ENCODE assay signal across 14 cellular contexts in the genomic region with DNA sequence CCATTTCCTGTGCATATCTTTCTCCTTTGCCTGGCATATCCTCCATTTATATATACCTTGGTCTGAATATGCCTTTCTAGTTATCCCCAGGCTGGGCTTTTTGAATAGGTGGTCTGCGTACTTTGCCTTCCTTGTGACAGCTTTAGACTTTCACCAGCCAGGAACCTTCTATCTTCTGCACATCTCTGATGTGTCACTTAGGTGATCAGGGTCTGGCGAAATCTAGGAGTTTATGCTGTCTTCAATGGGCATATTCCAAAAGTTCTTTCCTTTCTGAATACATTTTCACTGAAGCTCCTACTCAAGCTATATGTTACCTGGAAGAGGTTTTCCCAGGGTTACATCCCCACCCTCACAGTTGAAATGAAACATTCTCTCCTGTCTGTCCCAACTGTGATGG. TPM values are rescaled to one million over a fixed set of nuclear protein-coding genes. Genes with fewer than 3 reads are reported as not detected.
DNase-seq lines count a peak whose midpoint lies in the region; ATAC-seq and TF ChIP-seq lines count a peak whose summit lies in the region.
"Had no signal": no experiment of that assay in that cellular context is flagged by ENCODE, and none has a peak within 500 bp of the region (broad histone marks: within the 10 kb centered on the region; RNA-seq: fewer than 3 reads in every experiment).

No MANE protein-coding gene starts in this region.

- H3K36me3 ChIP-seq in left ventricle myocardium inferior (no peaks in the 10 kb centered on the region), right atrium auricular region (no peaks in the 10 kb centered on the region), thymus (ENCODE audit: control insufficient read depth, insufficient read depth) (no peaks in the 10 kb centered on the region)

- H3K9me3 ChIP-seq in left ventricle myocardium inferior (replicated peaks) (no peaks in the 10 kb centered on the region), right atrium auricular region (no peaks in the 10 kb centered on the region), thymus (ENCODE audit: control insufficient read depth) (no peaks in the 10 kb centered on the region)
- H3K9me3 ChIP-seq: HAP-1 had no signal

- no peaks in the 10 kb centered on the region for H3K36me3 Mint-ChIP-seq in WTC11
- H3K36me3 Mint-ChIP-seq in nephron (ENCODE audit: low read depth) = peaks cover 12% of the 10 kb centered on the region

- H3K4me1 Mint-ChIP-seq in WTC11 = peaks cover 26% of the 10 kb centered on the region
- H3K4me1 Mint-ChIP-seq in nephron = peaks cover 11% of the 10 kb centered on the region

- H3K4me1 ChIP-seq in left ventricle myocardium inferior (peaks cover 80% of the 10 kb centered on the region), right atrium auricular region (peaks cover 0 to 28% of the 10 kb centered on the region in 2 donors), thymus (ENCODE audit: control insufficient read depth, insufficient read depth, low read length) (peaks cover 6% of the 10 kb centered on the region)

- 98% methylated on average over 2 of the region's 2 CpGs for WGBS in thymus

- H3K27me3 ChIP-seq in left ventricle myocardium inferior (ENCODE audit: low read depth) (no peaks in the 10 kb centered on the region), right atrium auricular region (no peaks in the 10 kb centered on the region), thymus (ENCODE audit: control insufficient read depth, insufficient read depth) (no peaks in the 10 kb centered on the region)

- DNase-seq in left ventricle myocardium inferior = no peak
- no peak for DNase-seq in right atrium auricular region (ENCODE audit: low spot score)
- DNase-seq in WTC11 (ENCODE audit: low spot score) = no peak
- no peak for DNase-seq in occipital lobe (lab: John Stamatoyannopoulos, UW)
- DNase-seq: GF-D8, NCI-H187 treated with DMSO at 0.1 percent for 48 hours, NCI-H345, NCI-H526 treated with DMSO at 0.1 percent for 48 hours, OCI-M1 had no signal

- POLR2A ChIA-PET in WTC11 (lab: Charles Lee) = interaction anchor here (0.6 kb wide), 1 partner anchor 166 kb away, joined by 4 read pairs; a partner anchor contains a TSS

- H3K27me3 Mint-ChIP-seq in WTC11 (ENCODE audit: low read depth) = peaks cover 39% of the 10 kb centered on the region
- peaks cover 45% of the 10 kb centered on the region for H3K27me3 Mint-ChIP-seq in nephron (ENCODE audit: low read depth)

- CTCF ChIA-PET in WTC11 (lab: Charles Lee) = interaction anchor here (1.4 kb wide), 1 partner anchor 133 kb away, joined by 3 read pairs; no protein-coding TSS in a partner anchor

- H3K4me3 Mint-ChIP-seq in WTC11 (peak overlapping the region; percentile 38; the same call in 1 of the 2 replicates), nephron (peak overlapping the region; percentile 89 to 94 (median 90))

- H3K27ac Mint-ChIP-seq in WTC11 = no peak overlapping the region
- peak overlapping the region in 1 of 3 experiments; percentile 95 for H3K27ac Mint-ChIP-seq in nephron

- TF ChIP-seq CTCF in left ventricle myocardium inferior (IDR thresholded peaks at IDR 0.05; ENCODE audit: borderline replicate concordance) = no peak
- TF ChIP-seq CTCF in right atrium auricular region (IDR thresholded peaks at IDR 0.05) = no peak
- no peak for TF ChIP-seq CTCF in WTC11 (IDR thresholded peaks at IDR 0.05)
- TF ChIP-seq CTCF in nephron (IDR thresholded peaks at IDR 0.05; ENCODE audit: unreplicated experiment in 3 of 3) = no peak

- H3K9me3 Mint-ChIP-seq in WTC11 (no peaks in the 10 kb centered on the region), nephron (no peaks in the 10 kb centered on the region)

- ATAC-seq in WTC11 = no peak
- ATAC-seq in GM19023 (IDR thresholded peaks at IDR 0.05; ENCODE audit: unreplicated experiment) = no peak
- no peak for ATAC-seq in HG03095 (IDR thresholded peaks at IDR 0.05; ENCODE audit: unreplicated experiment)

- peak overlapping the region; percentile 92 for H3K27ac ChIP-seq in left ventricle myocardium inferior (replicated peaks)
- no peak overlapping the region for H3K27ac ChIP-seq in right atrium auricular region
- H3K27ac ChIP-seq in thymus (ENCODE audit: low read depth) = no peak overlapping the region

- H3K4me3 ChIP-seq in left ventricle myocardium inferior (peak overlapping the region; percentile 85), right atrium auricular region (no peak overlapping the region), thymus (ENCODE audit: low read length) (peak overlapping the region; percentile 84)
- H3K4me3 ChIP-seq: HAP-1 had no signal

- intact Hi-C loops in left ventricle myocardium inferior (cut with micrococcal nuclease) = no loop called here

TF ChIP-seq in WTC11, 78 proteins besides CTCF, POLR2A, EP300 and RAD21 (continues in another document):
- TF ChIP-seq, protein P1, sequence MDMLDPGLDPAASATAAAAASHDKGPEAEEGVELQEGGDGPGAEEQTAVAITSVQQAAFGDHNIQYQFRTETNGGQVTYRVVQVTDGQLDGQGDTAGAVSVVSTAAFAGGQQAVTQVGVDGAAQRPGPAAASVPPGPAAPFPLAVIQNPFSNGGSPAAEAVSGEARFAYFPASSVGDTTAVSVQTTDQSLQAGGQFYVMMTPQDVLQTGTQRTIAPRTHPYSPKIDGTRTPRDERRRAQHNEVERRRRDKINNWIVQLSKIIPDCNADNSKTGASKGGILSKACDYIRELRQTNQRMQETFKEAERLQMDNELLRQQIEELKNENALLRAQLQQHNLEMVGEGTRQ (CRISPR knock-in tag; IDR thresholded peaks at IDR 0.05) = no peak
- TF ChIP-seq ZNF317 (CRISPR knock-in tag; IDR thresholded peaks at IDR 0.05; ENCODE audit: borderline replicate concordance, low read depth) = no peak
- TF ChIP-seq, protein P2, sequence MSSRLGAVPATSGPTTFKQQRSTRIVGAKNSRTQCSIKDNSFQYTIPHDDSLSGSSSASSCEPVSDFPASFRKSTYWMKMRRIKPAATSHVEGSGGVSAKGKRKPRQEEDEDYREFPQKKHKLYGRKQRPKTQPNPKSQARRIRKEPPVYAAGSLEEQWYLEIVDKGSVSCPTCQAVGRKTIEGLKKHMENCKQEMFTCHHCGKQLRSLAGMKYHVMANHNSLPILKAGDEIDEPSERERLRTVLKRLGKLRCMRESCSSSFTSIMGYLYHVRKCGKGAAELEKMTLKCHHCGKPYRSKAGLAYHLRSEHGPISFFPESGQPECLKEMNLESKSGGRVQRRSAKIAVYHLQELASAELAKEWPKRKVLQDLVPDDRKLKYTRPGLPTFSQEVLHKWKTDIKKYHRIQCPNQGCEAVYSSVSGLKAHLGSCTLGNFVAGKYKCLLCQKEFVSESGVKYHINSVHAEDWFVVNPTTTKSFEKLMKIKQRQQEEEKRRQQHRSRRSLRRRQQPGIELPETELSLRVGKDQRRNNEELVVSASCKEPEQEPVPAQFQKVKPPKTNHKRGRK (CRISPR knock-in tag; IDR thresholded peaks at IDR 0.05; ENCODE audit: borderline replicate concordance) = no peak
- no peak for TF ChIP-seq ZNF671 (CRISPR knock-in tag; IDR thresholded peaks at IDR 0.05)
- no peak for TF ChIP-seq NFATC4 (CRISPR knock-in tag; IDR thresholded peaks at IDR 0.05)
- TF ChIP-seq NR1H2 (CRISPR knock-in tag; IDR thresholded peaks at IDR 0.05) = no peak
- no peak for TF ChIP-seq NFYB (CRISPR knock-in tag; conservative IDR thresholded peaks at IDR 0.05; ENCODE audit: low read depth)
- TF ChIP-seq, protein P3, sequence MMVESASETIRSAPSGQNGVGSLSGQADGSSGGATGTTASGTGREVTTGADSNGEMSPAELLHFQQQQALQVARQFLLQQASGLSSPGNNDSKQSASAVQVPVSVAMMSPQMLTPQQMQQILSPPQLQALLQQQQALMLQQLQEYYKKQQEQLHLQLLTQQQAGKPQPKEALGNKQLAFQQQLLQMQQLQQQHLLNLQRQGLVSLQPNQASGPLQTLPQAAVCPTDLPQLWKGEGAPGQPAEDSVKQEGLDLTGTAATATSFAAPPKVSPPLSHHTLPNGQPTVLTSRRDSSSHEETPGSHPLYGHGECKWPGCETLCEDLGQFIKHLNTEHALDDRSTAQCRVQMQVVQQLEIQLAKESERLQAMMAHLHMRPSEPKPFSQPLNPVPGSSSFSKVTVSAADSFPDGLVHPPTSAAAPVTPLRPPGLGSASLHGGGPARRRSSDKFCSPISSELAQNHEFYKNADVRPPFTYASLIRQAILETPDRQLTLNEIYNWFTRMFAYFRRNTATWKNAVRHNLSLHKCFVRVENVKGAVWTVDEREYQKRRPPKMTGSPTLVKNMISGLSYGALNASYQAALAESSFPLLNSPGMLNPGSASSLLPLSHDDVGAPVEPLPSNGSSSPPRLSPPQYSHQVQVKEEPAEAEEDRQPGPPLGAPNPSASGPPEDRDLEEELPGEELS (CRISPR knock-in tag; IDR thresholded peaks at IDR 0.05) = no peak
- TF ChIP-seq, protein P4, sequence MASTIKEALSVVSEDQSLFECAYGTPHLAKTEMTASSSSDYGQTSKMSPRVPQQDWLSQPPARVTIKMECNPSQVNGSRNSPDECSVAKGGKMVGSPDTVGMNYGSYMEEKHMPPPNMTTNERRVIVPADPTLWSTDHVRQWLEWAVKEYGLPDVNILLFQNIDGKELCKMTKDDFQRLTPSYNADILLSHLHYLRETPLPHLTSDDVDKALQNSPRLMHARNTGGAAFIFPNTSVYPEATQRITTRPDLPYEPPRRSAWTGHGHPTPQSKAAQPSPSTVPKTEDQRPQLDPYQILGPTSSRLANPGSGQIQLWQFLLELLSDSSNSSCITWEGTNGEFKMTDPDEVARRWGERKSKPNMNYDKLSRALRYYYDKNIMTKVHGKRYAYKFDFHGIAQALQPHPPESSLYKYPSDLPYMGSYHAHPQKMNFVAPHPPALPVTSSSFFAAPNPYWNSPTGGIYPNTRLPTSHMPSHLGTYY (CRISPR knock-in tag; IDR thresholded peaks at IDR 0.05) = no peak
- no peak for TF ChIP-seq NFE2L1 (CRISPR knock-in tag; IDR thresholded peaks at IDR 0.05)
- TF ChIP-seq, protein P5, sequence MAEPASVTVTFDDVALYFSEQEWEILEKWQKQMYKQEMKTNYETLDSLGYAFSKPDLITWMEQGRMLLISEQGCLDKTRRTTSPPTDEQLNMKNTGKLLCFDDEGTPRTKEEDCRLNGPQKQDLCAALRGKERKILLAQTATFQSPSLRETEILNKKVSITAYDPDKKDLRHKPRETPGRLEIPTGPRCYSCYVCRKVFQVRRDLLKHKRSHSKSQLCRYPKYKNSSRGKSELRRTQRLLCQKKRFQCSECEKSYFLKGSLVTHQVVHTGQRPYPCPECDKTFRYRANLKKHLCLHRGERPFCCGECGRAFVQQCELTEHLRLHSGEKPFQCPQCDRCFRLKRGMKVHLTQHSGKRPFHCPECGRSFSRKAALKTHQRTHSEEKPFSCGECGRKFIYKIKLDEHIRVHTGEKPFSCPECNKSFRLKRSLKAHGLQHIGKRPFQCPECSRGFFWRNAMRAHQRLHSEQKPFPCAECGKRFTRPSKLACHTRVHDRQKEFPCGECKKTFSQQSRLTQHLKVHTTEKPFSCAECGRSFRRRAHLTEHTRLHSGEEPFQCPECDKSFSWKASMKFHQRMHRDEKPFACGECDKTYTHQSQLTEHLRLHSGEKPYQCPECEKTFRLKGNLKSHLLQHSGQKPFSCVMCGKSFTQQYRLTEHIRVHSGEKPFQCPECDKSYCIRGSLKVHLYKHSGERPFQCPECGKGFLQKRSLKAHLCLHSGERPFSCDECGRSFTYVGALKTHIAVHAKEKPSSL (CRISPR knock-in tag; conservative IDR thresholded peaks at IDR 0.05) = no peak

RNA-seq across cellular contexts. Expression of a gene that starts 27.8 kb away (rescaled TPM):
- total RNA-seq in left ventricle myocardium inferior (52.5 TPM), right atrium auricular region (10 to 100 TPM; 25.9 to 27.2 TPM), WTC11 (2021) (8.1 to 8.7 TPM (median 8.3 TPM) in 3 replicates), occipital lobe (35.6 TPM)
- polyA plus RNA-seq in thymus = 29.4 TPM

Comparison
In these comparisons a context has a peak if more than half of its experiments do, and no peak if none do; other contexts are left out.
1. H3K4me3 ChIP-seq: peak in left ventricle myocardium inferior (single experiment) and thymus (single experiment); none in right atrium auricular region (0 of 2).